24 cellular contexts compared by ENCODE assay signal in the genomic region with DNA sequence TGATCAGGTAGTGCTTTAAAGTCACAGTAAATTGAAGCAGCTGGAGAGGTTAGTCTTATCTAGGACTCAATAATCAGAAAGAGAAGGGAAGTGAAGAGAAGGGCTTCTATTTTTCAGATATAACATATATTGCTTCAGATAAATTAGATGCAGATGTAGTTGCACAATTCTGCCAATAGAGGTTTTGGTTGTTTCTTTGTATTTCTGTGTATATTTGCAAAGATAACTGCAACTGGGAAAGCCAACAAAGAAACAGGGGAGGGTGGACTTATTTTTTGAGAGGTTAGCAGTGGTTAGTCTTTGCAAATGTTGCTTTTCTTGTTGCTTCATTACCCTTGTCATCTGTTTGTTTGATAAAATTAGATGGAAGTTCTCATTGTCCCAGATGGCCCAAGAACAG.
A peak's percentile ranks its signal among the peaks of the same experiment; 100 is the strongest.
DNase-seq lines count a peak whose midpoint lies in the region; ATAC-seq and TF ChIP-seq lines count a peak whose summit lies in the region.
"Had no signal": no experiment of that assay in that cellular context is flagged by ENCODE, and none has a peak within 500 bp of the region (broad histone marks: within the 10 kb centered on the region; RNA-seq: fewer than 3 reads in every experiment).

No MANE protein-coding gene starts in this region.

- no peak overlapping the region for H3K4me3 ChIP-seq in Panc1 (ENCODE audit: low read depth in 2 of 2, low read length in 2 of 2)
- H3K4me3 ChIP-seq in epithelial cell of esophagus (ENCODE audit: low read length) = no peak overlapping the region
- no peak overlapping the region for H3K4me3 ChIP-seq in osteoblast (ENCODE audit: insufficient read depth, low read length)
- H3K4me3 ChIP-seq: BLaER1 treated with 17β-estradiol and CSF1 and Interleukin-3, amounts not matched to agents 10 nM and 100 nM; heart left ventricle; suprapubic skin; uterus had no signal

- BruUV-seq in Panc1 (replicated peaks; lab: Mats Ljungman, UMichigan) = no TSS peak

- H3K27me3 ChIP-seq in Panc1 (ENCODE audit: control insufficient read depth, insufficient read depth, low read length) = no peaks in the 10 kb centered on the region
- H3K27me3 ChIP-seq in osteoblast (ENCODE audit: insufficient read depth, low read length) = no peaks in the 10 kb centered on the region
- H3K27me3 ChIP-seq: BLaER1 treated with 17β-estradiol and CSF1 and Interleukin-3, amounts not matched to agents 10 nM and 100 nM; heart left ventricle; suprapubic skin; uterus had no signal

- no peak for ATAC-seq in Panc1
- ATAC-seq: heart left ventricle; left lobe of liver; naive thymus-derived CD8-positive, alpha-beta T cell; sciatic nerve; stimulated activated effector memory CD8-positive, alpha-beta T cell treated with anti-CD3 and anti-CD28 coated beads, Interleukin-12 subunit alpha, Interleukin-12 subunit beta, amount 100 ng/mL, for 72 hours had no signal

- H3K4me2 ChIP-seq in osteoblast (ENCODE audit: insufficient read depth, low read length) = no peak overlapping the region
- H3K4me2 ChIP-seq: BLaER1 treated with 17β-estradiol and CSF1 and Interleukin-3, amounts not matched to agents 10 nM and 100 nM had no signal

- peak overlapping the region; percentile 59; the same call in 1 of the 2 replicates for H3K27ac ChIP-seq in Panc1 (ENCODE audit: low read length)
- no peak overlapping the region for H3K27ac ChIP-seq in osteoblast (ENCODE audit: low read depth, low read length)
- H3K27ac ChIP-seq: BLaER1 treated with 17β-estradiol and CSF1 and Interleukin-3, amounts not matched to agents 10 nM and 100 nM; heart left ventricle; parathyroid adenoma; suprapubic skin; uterus had no signal

- CTCF ChIA-PET in Panc1 (lab: Charles Lee) = no interaction called here

- TF ChIP-seq CTCF in Panc1 (IDR thresholded peaks at IDR 0.05) (no peak; the same call in 1 of the 2 replicates), epithelial cell of esophagus (IDR thresholded peaks at IDR 0.05; ENCODE audit: insufficient read depth, low read depth, low read length, missing control alignments) (peak; percentile 5), osteoblast (IDR thresholded peaks at IDR 0.05; ENCODE audit: extremely low read depth, low read depth, low read length) (peak; percentile 21)

- DNase-seq in DMS 273 (lab: John Stamatoyannopoulos, UW; ENCODE audit: unreplicated experiment) = peak; percentile 2
- no peak for DNase-seq in DMS 273 treated with DMSO at 0.1 percent for 48 hours (lab: John Stamatoyannopoulos, UW)
- no peak for DNase-seq in Panc1 (ENCODE audit: low read depth, low spot score)
- no peak for DNase-seq in epithelial cell of esophagus (ENCODE audit: low read depth)
- no peak for DNase-seq in osteoblast (ENCODE audit: insufficient read length, low spot score, missing footprints)
- no peak for DNase-seq in SHP77 (lab: John Stamatoyannopoulos, UW)
- no peak for DNase-seq in NCI-H1930 (lab: John Stamatoyannopoulos, UW)
- no peak for DNase-seq in NCI-H2107 treated with DMSO at 0.1 percent for 48 hours (lab: John Stamatoyannopoulos, UW; ENCODE audit: unreplicated experiment)
- DNase-seq: 8988T; activated CD4-positive, alpha-beta T cell treated with anti-CD3 and anti-CD28 coated beads, Interleukin-2, amount 50 U/mL, for 1 hour; activated CD8-positive, alpha-beta memory T cell treated with anti-CD3 and anti-CD28 coated beads, Interleukin-2, amount 50 U/mL, for 48 hours; activated effector memory CD4-positive, alpha-beta T cell treated with anti-CD3 and anti-CD28 coated beads, Interleukin-2, amount 50 U/mL, for 16 hours; GF-D8; heart left ventricle; naive thymus-derived CD8-positive, alpha-beta T cell; NCI-H1105; NCI-H510A; uterus had no signal

- in situ Hi-C loops in Panc1 (cut with HindIII; ENCODE audit: low pct_unique_long_range_greater_than_20kb, low sequenced_read_pairs) = no loop called here

- POLR2A ChIA-PET in Panc1 (lab: Charles Lee) = no interaction called here

- peaks cover 41% of the 10 kb centered on the region for H3K4me1 ChIP-seq in Panc1 (ENCODE audit: control insufficient read depth, insufficient read depth, low read length)
- peaks cover 18% of the 10 kb centered on the region for H3K4me1 ChIP-seq in osteoblast (ENCODE audit: insufficient read depth, low read length)
- H3K4me1 ChIP-seq: parathyroid adenoma, uterus had no signal

- intact Hi-C loops in Panc1 (cut with micrococcal nuclease; ENCODE audit: unreplicated experiment) = no loop called here

- H3K36me3 ChIP-seq in Panc1 (ENCODE audit: control insufficient read depth, insufficient read depth, low read length) = peaks cover 58% of the 10 kb centered on the region
- H3K36me3 ChIP-seq in osteoblast (ENCODE audit: insufficient read depth, low read length) = no peaks in the 10 kb centered on the region
- H3K36me3 ChIP-seq: BLaER1 treated with 17β-estradiol and CSF1 and Interleukin-3, amounts not matched to agents 10 nM and 100 nM; heart left ventricle; suprapubic skin; uterus had no signal

- no peaks in the 10 kb centered on the region for H3K79me2 ChIP-seq in osteoblast (ENCODE audit: insufficient read depth, low read length)
- H3K79me2 ChIP-seq: parathyroid adenoma had no signal

- no peaks in the 10 kb centered on the region for H3K9me3 ChIP-seq in Panc1 (ENCODE audit: control insufficient read depth, insufficient read depth, low read depth, low read length)
- no peaks in the 10 kb centered on the region for H3K9me3 ChIP-seq in osteoblast (ENCODE audit: low read depth, low read length)
- H3K9me3 ChIP-seq: BLaER1 treated with 17β-estradiol and CSF1 and Interleukin-3, amounts not matched to agents 10 nM and 100 nM; heart left ventricle; suprapubic skin; uterus had no signal

- no peaks in the 10 kb centered on the region for H4K20me1 ChIP-seq in osteoblast (ENCODE audit: insufficient read depth, low read length)
- H4K20me1 ChIP-seq: BLaER1 treated with 17β-estradiol and CSF1 and Interleukin-3, amounts not matched to agents 10 nM and 100 nM had no signal

- no peak overlapping the region for H2AFZ ChIP-seq in osteoblast (ENCODE audit: low read length)
- H2AFZ ChIP-seq: parathyroid adenoma had no signal
